ENCODE assay signal across 8 cellular contexts in genomic region chr19:54162884-54163283, GRCh38. TPM values are rescaled to one million over a fixed set of nuclear protein-coding genes. Genes with fewer than 3 reads are reported as not detected.
DNase-seq lines count a peak whose midpoint lies in the region; ATAC-seq and TF ChIP-seq lines count a peak whose summit lies in the region.

No MANE protein-coding gene starts in this region.

- H3K9me2 ChIP-seq in hepatocyte (replicated peaks; ENCODE audit: insufficient read depth) = no peaks in the 10 kb centered on the region

- H3K9me3 ChIP-seq in T-helper 17 cell (ENCODE audit: control insufficient read depth, low read length, poor library complexity, severe bottlenecking) (no peaks in the 10 kb centered on the region), hepatocyte (ENCODE audit: low read depth) (no peaks in the 10 kb centered on the region), spleen (no peaks in the 10 kb centered on the region), HAP-1 (no peaks in the 10 kb centered on the region)

- H3K27me3 ChIP-seq in hepatocyte = no peaks in the 10 kb centered on the region
- H3K27me3 ChIP-seq in spleen (replicated peaks in 1 of 7) = peaks cover 0 to 27% (median 6%) of the 10 kb centered on the region in 7 donors
- H3K27me3 ChIP-seq in HAP-1 (ENCODE audit: low read depth) = no peaks in the 10 kb centered on the region

- H4K20me1 ChIP-seq in hepatocyte (ENCODE audit: insufficient read depth, poor library complexity, severe bottlenecking) = no peaks in the 10 kb centered on the region

- TF ChIP-seq CTCF in hepatocyte (IDR thresholded peaks at IDR 0.05; ENCODE audit: poor library complexity) (no peak), spleen (IDR thresholded peaks at IDR 0.05 in 8 of 11, conservative IDR thresholded peaks at IDR 0.05 in 3 of 11) (no peak)

- no peak overlapping the region for H3K27ac Mint-ChIP-seq in activated CD4-positive, alpha-beta T cell treated with anti-CD3 and anti-CD28 coated beads for 36 hours
- peak overlapping the region; percentile 30 for H3K27ac Mint-ChIP-seq in T-helper 17 cell

- H3K36me3 Mint-ChIP-seq in activated CD4-positive, alpha-beta T cell treated with anti-CD3 and anti-CD28 coated beads for 36 hours (ENCODE audit: low read depth) = peaks cover 3% of the 10 kb centered on the region
- peaks cover 2% of the 10 kb centered on the region for H3K36me3 Mint-ChIP-seq in T-helper 17 cell (ENCODE audit: low read depth)

- H3K4me1 ChIP-seq in hepatocyte (ENCODE audit: insufficient read depth) (peaks cover 20% of the 10 kb centered on the region), spleen (peaks cover 24 to 66% (median 58%) of the 10 kb centered on the region in 6 donors), HAP-1 (peaks cover 8% of the 10 kb centered on the region)

- peak overlapping the region; percentile 87 for H3K4me3 Mint-ChIP-seq in activated CD4-positive, alpha-beta T cell treated with anti-CD3 and anti-CD28 coated beads for 36 hours
- peak overlapping the region; percentile 87 for H3K4me3 Mint-ChIP-seq in T-helper 17 cell

- H3K4me3 ChIP-seq in hepatocyte (no peak overlapping the region), spleen (peak overlapping the region in 7 of 8 donors; percentile 32 to 75 (median 55)), HAP-1 (no peak overlapping the region; the same call in 1 of the 2 replicates)

- TF ChIP-seq POLR2A in spleen (IDR thresholded peaks at IDR 0.05) = no peak

- CTCF ChIA-PET in activated CD4-positive, alpha-beta T cell treated with anti-CD3 and anti-CD28 coated beads for 36 hours (lab: Charles Lee) = interaction anchor here (0.7 to 0.8 kb wide), 2 partner anchors 103 to 306 kb away, joined by 3 read pairs; no protein-coding TSS in a partner anchor

- no peak for DNase-seq in activated CD4-positive, alpha-beta T cell treated with anti-CD3 and anti-CD28 coated beads for 36 hours
- DNase-seq in activated CD4-positive, alpha-beta T cell treated with anti-CD3 and anti-CD28 coated beads, Interleukin-2, amount 50 U/mL, for 48 hours = no peak
- DNase-seq in T-helper 17 cell = no peak
- DNase-seq in hepatocyte (ENCODE audit: low spot score) = no peak
- no peak for DNase-seq in spleen
- DNase-seq in HAP-1 (ENCODE audit: low spot score in 2 of 2) = no peak
- no peak for DNase-seq in ACHN
- no peak for DNase-seq in NOMO-1 treated with DMSO at 0.1 percent for 48 hours (lab: John Stamatoyannopoulos, UW; ENCODE audit: unreplicated experiment)

- no peak for ATAC-seq in activated CD4-positive, alpha-beta T cell treated with anti-CD3 and anti-CD28 coated beads for 36 hours
- ATAC-seq in T-helper 17 cell = no peak

- POLR2A ChIA-PET in activated CD4-positive, alpha-beta T cell treated with anti-CD3 and anti-CD28 coated beads for 36 hours (lab: Charles Lee) = no interaction called here

- 96% methylated on average over 14 of the region's 14 CpGs for WGBS in hepatocyte (ENCODE audit: low lambda C conversion rate, missing lambda C conversion rate)
- WGBS in spleen, 5 donors = 67 to 76% (median 75%) methylated on average over 14 of the region's 14 CpGs

- H2AFZ ChIP-seq in hepatocyte = no peak overlapping the region

- H3K4me1 Mint-ChIP-seq in activated CD4-positive, alpha-beta T cell treated with anti-CD3 and anti-CD28 coated beads for 36 hours = peaks cover 46% of the 10 kb centered on the region
- peaks cover 35% of the 10 kb centered on the region for H3K4me1 Mint-ChIP-seq in T-helper 17 cell

- H3K27ac ChIP-seq in hepatocyte (peak overlapping the region; percentile 45), spleen (peak overlapping the region in 6 of 8 donors; percentile 38 to 82 (median 77))

- H3K79me2 ChIP-seq in hepatocyte = peaks cover 12% of the 10 kb centered on the region

- H3K4me2 ChIP-seq in hepatocyte = peak overlapping the region; percentile 79

- intact Hi-C loops in activated CD4-positive, alpha-beta T cell treated with anti-CD3 and anti-CD28 coated beads for 36 hours (cut with DNase I, micrococcal nuclease) = loop anchor here in 1 of 2 experiments (1.0 kb wide), 3 partner anchors 47 to 300 kb away; partner anchors contain the start of genes LENG8 and LENG9
- intact Hi-C loops in spleen (cut with DNase I; ENCODE audit: low total_unique reads) = no loop called here

- in situ Hi-C loops in HAP-1 (cut with MboI; ENCODE audit: low sequenced_read_pairs) (no loop called here), ACHN (cut with HindIII; ENCODE audit: low pct_ligation_motif_present, low pct_unique_long_range_greater_than_20kb, low sequenced_read_pairs) (no loop called here)

- peaks cover 7% of the 10 kb centered on the region for H3K27me3 Mint-ChIP-seq in activated CD4-positive, alpha-beta T cell treated with anti-CD3 and anti-CD28 coated beads for 36 hours
- no peaks in the 10 kb centered on the region for H3K27me3 Mint-ChIP-seq in T-helper 17 cell

- no peaks in the 10 kb centered on the region for H3K36me3 ChIP-seq in hepatocyte (replicated peaks; ENCODE audit: insufficient read depth, low read depth)
- peaks cover 0 to 6% (median 3%) of the 10 kb centered on the region in 6 donors for H3K36me3 ChIP-seq in spleen
- H3K36me3 ChIP-seq in HAP-1 (replicated peaks) = peaks cover 5% of the 10 kb centered on the region

- no peaks in the 10 kb centered on the region for H3K9me3 Mint-ChIP-seq in activated CD4-positive, alpha-beta T cell treated with anti-CD3 and anti-CD28 coated beads for 36 hours (ENCODE audit: low read depth)

RNA-seq across cellular contexts. Expression of gene LENG1, which starts 3.4 kb away (rescaled TPM):
- 1 to 10 TPM; 3.5 to 3.6 TPM for total RNA-seq in activated CD4-positive, alpha-beta T cell treated with anti-CD3 and anti-CD28 coated beads for 36 hours
- total RNA-seq in T-helper 17 cell = 1 to 10 TPM; 8.0 to 9.0 TPM
- total RNA-seq in hepatocyte = 5.8 and 8.4 TPM in 2 replicates
- 15.0 and 16.8 TPM in 2 replicates for polyA plus RNA-seq in hepatocyte
- 10 to 100 TPM in 2 of 7 donors, 1 to 10 TPM in 5; 7.5 to 12.1 (median 9.0) TPM for total RNA-seq in spleen
- polyA plus RNA-seq in spleen = 10 to 100 TPM in 1 of 3 donors, 1 to 10 TPM in 2; 7.4 to 14.6 (median 9.1) TPM

RNA-seq across cellular contexts. Expression of gene TMC4, which starts 10.1 kb away (rescaled TPM):
- under 1 TPM; 0.39 to 0.55 TPM for total RNA-seq in activated CD4-positive, alpha-beta T cell treated with anti-CD3 and anti-CD28 coated beads for 36 hours
- total RNA-seq in T-helper 17 cell = 1 to 10 TPM; 1.3 to 3.1 TPM
- total RNA-seq in hepatocyte = 29.4 and 40.3 TPM in 2 replicates
- polyA plus RNA-seq in hepatocyte = 94.4 and 101 TPM in 2 replicates
- total RNA-seq in spleen = 1 to 10 TPM in 3 of 7 donors, under 1 TPM in 2, not detected in 2; 0.51 to 4.0 (median 1.0) TPM
- polyA plus RNA-seq in spleen = under 1 TPM; 0.12 to 0.86 (median 0.22) TPM

RNA-seq across cellular contexts. Expression of gene CNOT3, which starts 25.3 kb away (rescaled TPM):
- total RNA-seq in activated CD4-positive, alpha-beta T cell treated with anti-CD3 and anti-CD28 coated beads for 36 hours = 10 to 100 TPM; 61.0 to 93.8 TPM
- total RNA-seq in T-helper 17 cell (10 to 100 TPM; 44.5 to 45.4 TPM), hepatocyte (11.6 and 12.0 TPM in 2 replicates), spleen (10 to 100 TPM; 40.7 to 56.1 (median 48.2) TPM)
- polyA plus RNA-seq in hepatocyte (49.3 and 50.1 TPM in 2 replicates), spleen (10 to 100 TPM; 17.7 to 34.3 (median 24.6) TPM)

RNA-seq across cellular contexts. Expression of gene MBOAT7, which starts 26.5 kb away (rescaled TPM):
- 10 to 100 TPM; 74.9 to 96.1 TPM for total RNA-seq in activated CD4-positive, alpha-beta T cell treated with anti-CD3 and anti-CD28 coated beads for 36 hours
- 10 to 100 TPM; 18.4 to 24.5 TPM for total RNA-seq in T-helper 17 cell
- total RNA-seq in hepatocyte = 73.8 and 93.5 TPM in 2 replicates
- 179 and 199 TPM in 2 replicates for polyA plus RNA-seq in hepatocyte
- 100 to 1,000 TPM in 3 of 7 donors, 10 to 100 TPM in 4; 65.1 to 208 (median 85.9) TPM for total RNA-seq in spleen
- polyA plus RNA-seq in spleen = 10 to 100 TPM; 12.0 to 19.4 (median 14.7) TPM

RNA-seq across cellular contexts. Expression of gene TSEN34, which starts 28.2 kb away (rescaled TPM):
- total RNA-seq in activated CD4-positive, alpha-beta T cell treated with anti-CD3 and anti-CD28 coated beads for 36 hours = 10 to 100 TPM in 1 of 2 experiments, 1 to 10 TPM in 1; 8.3 to 12.1 TPM
- total RNA-seq in T-helper 17 cell (1 to 10 TPM; 8.1 to 8.9 TPM), hepatocyte (66.9 and 77.6 TPM in 2 replicates), spleen (100 to 1,000 TPM in 1 of 7 donors, 10 to 100 TPM in 6; 32.2 to 109 (median 45.5) TPM)
- polyA plus RNA-seq in hepatocyte (100.0 and 105 TPM in 2 replicates), spleen (10 to 100 TPM; 25.5 to 45.2 (median 37.5) TPM)

Comparison
In these comparisons a context has a peak if more than half of its experiments do, and no peak if none do; other contexts are left out.
1. H3K4me3 ChIP-seq: peak in spleen (7 of 8); none in hepatocyte (single experiment) and HAP-1 (single experiment).